18 cellular contexts compared by ENCODE assay signal in the genomic region with DNA sequence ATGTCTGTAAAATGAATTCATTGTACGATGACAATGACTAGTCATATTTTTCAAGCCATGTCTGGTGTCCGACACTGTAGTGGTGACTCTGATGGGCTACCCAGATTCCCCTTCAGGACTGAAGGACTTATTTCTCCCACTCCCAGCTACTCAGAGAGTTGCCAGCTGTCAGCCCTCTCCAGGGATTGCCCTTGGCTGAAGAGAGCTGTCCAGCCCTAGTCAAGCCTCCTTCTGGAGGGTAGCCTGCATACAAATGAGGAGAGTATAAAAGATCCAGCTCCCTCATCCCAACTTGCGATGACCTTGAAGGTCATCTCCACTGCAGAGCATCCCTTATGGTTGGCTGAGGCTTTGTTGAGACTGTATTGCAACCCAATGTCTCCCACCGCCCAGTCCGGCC. TPM values are rescaled to one million over a fixed set of nuclear protein-coding genes. Genes with fewer than 3 reads are reported as not detected.
"Had no signal": no experiment of that assay in that cellular context is flagged by ENCODE, and none has a peak within 500 bp of the region (broad histone marks: within the 10 kb centered on the region; RNA-seq: fewer than 3 reads in every experiment).

No MANE protein-coding gene starts in this region.

- H3K27ac Mint-ChIP-seq: activated CD8-positive, alpha-beta memory T cell treated with anti-CD3 and anti-CD28 coated beads, Interleukin-2, amount 10 ng/mL, durations not matched to agents 7 days and 5 days; activated naive CD4-positive, alpha-beta T cell treated with anti-CD3 and anti-CD28 coated beads, Interleukin-2, amount 10 ng/mL, durations not matched to agents 7 days and 5 days; activated T-helper 2 cell treated with anti-CD3 and anti-CD28 coated beads, Interferon-gamma antibody, Interleukin-2, Interleukin-4, amounts not matched to agents 10 μg/mL and 5 μg/mL and 100 μg/mL, durations not matched to agents 14 hours and 24 hours and 36 hours; immature natural killer cell; naive thymus-derived CD8-positive, alpha-beta T cell; stimulated activated naive CD8-positive, alpha-beta T cell treated with anti-CD3 and anti-CD28 coated beads, Interleukin-15, amount 100 ng/mL, for 72 hours had no signal

- H3K27me3 ChIP-seq: testis had no signal

- H3K9me3 ChIP-seq: testis had no signal

- H3K9me3 Mint-ChIP-seq: activated naive CD4-positive, alpha-beta T cell treated with anti-CD3 and anti-CD28 coated beads, Interleukin-2, amount 10 ng/mL, durations not matched to agents 7 days and 5 days; activated T-helper 2 cell treated with anti-CD3 and anti-CD28 coated beads, Interferon-gamma antibody, Interleukin-2, Interleukin-4, amounts not matched to agents 10 μg/mL and 5 μg/mL and 100 μg/mL, durations not matched to agents 14 hours and 24 hours and 36 hours; immature natural killer cell; naive thymus-derived CD8-positive, alpha-beta T cell had no signal

- H3K4me1 Mint-ChIP-seq: immature natural killer cell had no signal

- DNase-seq: activated CD4-positive, alpha-beta T cell treated with anti-CD3 and anti-CD28 coated beads, Interleukin-2, amount 50 U/mL, for 4 hours; activated CD4-positive, CD25-positive, alpha-beta regulatory T cell treated with anti-CD3 and anti-CD28 coated beads, Interleukin-2, amount 50 U/mL, for 72 hours; activated CD8-positive, alpha-beta memory T cell treated with anti-CD3 and anti-CD28 coated beads, Interleukin-2, amount 10 ng/mL, durations not matched to agents 7 days and 5 days; activated naive CD4-positive, alpha-beta T cell treated with anti-CD3 and anti-CD28 coated beads, Interleukin-2, amount 10 ng/mL, durations not matched to agents 7 days and 5 days; activated T-cell treated with anti-CD3 and anti-CD28 coated beads, Interleukin-2, amount 50 U/mL, for 1 hour; foreskin fibroblast; immature natural killer cell; naive thymus-derived CD8-positive, alpha-beta T cell; retina; stimulated activated CD4-positive, alpha-beta T cell treated with anti-CD3 and anti-CD28 coated beads, Interleukin-1b, Interleukin-23, amount 100 ng/mL, for 48 hours; stimulated activated naive CD8-positive, alpha-beta T cell treated with anti-CD3 and anti-CD28 coated beads, Interleukin-15, amount 100 ng/mL, for 72 hours; T-helper 1 cell; T1000; testis had no signal

- ATAC-seq: activated CD8-positive, alpha-beta memory T cell treated with anti-CD3 and anti-CD28 coated beads, Interleukin-2, amount 10 ng/mL, durations not matched to agents 7 days and 5 days; naive thymus-derived CD8-positive, alpha-beta T cell; stimulated activated naive CD8-positive, alpha-beta T cell treated with anti-CD3 and anti-CD28 coated beads, Interleukin-15, amount 100 ng/mL, for 72 hours had no signal

- H3K27ac ChIP-seq: parathyroid adenoma, SK-N-MC, testis had no signal

- H3K4me1 ChIP-seq: parathyroid adenoma, testis had no signal

- H3K4me3 ChIP-seq: lung, SK-N-MC, testis had no signal

- H3K4me3 Mint-ChIP-seq: activated CD8-positive, alpha-beta memory T cell treated with anti-CD3 and anti-CD28 coated beads, Interleukin-2, amount 10 ng/mL, durations not matched to agents 7 days and 5 days; activated naive CD4-positive, alpha-beta T cell treated with anti-CD3 and anti-CD28 coated beads, Interleukin-2, amount 10 ng/mL, durations not matched to agents 7 days and 5 days; immature natural killer cell; naive thymus-derived CD8-positive, alpha-beta T cell; stimulated activated naive CD8-positive, alpha-beta T cell treated with anti-CD3 and anti-CD28 coated beads, Interleukin-15, amount 100 ng/mL, for 72 hours had no signal

- H3K36me3 Mint-ChIP-seq: activated CD8-positive, alpha-beta memory T cell treated with anti-CD3 and anti-CD28 coated beads, Interleukin-2, amount 10 ng/mL, durations not matched to agents 7 days and 5 days; activated naive CD4-positive, alpha-beta T cell treated with anti-CD3 and anti-CD28 coated beads, Interleukin-2, amount 10 ng/mL, durations not matched to agents 7 days and 5 days; immature natural killer cell; naive thymus-derived CD8-positive, alpha-beta T cell had no signal

RNA-seq across cellular contexts. Expression of gene JPH2, which starts 29.9 kb away (rescaled TPM):
- total RNA-seq: activated CD8-positive, alpha-beta memory T cell treated with anti-CD3 and anti-CD28 coated beads, Interleukin-2, amount 10 ng/mL, durations not matched to agents 7 days and 5 days; activated T-helper 2 cell treated with anti-CD3 and anti-CD28 coated beads, Interferon-gamma antibody, Interleukin-2, Interleukin-4, amounts not matched to agents 10 μg/mL and 5 μg/mL and 100 μg/mL, durations not matched to agents 14 hours and 24 hours and 36 hours; naive thymus-derived CD8-positive, alpha-beta T cell had no signal
- polyA plus RNA-seq: immature natural killer cell; naive thymus-derived CD8-positive, alpha-beta T cell had no signal
